In the genomic region with DNA sequence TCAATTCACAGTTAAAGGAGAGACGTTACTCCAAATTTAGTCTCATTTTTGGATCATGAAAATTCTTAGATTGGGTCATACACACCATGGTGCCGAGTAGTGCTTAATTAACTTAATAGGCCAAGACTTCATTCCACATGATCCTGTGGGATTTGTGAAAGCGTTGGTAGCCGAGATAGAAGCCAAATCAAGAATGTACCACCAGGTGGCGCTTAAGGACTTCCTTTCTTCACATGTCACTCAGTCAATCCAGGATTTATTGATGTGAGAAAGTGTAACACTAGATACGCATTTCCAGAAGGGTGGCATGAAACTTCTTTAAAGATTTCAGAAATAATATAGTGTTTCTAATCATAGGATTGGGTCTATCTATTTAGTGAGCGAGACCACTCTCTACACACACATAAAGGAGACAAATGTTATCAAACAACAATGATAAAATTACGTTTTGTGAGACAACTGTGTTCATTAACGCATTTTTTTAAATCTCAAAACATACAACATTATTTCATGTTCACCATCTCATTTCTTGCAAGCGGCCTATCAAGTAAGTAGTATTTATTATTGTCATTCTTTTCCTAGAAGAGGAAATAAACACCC, we compare ENCODE assay signal across 9 cellular contexts.
DNase-seq lines count a peak whose midpoint lies in the region; ATAC-seq, FAIRE-seq and TF ChIP-seq lines count a peak whose summit lies in the region.
"Had no signal": no experiment of that assay in that cellular context is flagged by ENCODE, and none has a peak within 500 bp of the region (broad histone marks: within the 10 kb centered on the region; RNA-seq: fewer than 3 reads in every experiment).

No MANE protein-coding gene starts in this region.

- H3K27me3 ChIP-seq in KMS-11 (ENCODE audit: insufficient read depth, low read depth) = no peaks in the 10 kb centered on the region

- no peak overlapping the region for H3K27ac ChIP-seq in KMS-11

- no peak overlapping the region for H3K4me3 ChIP-seq in KMS-11 (IDR thresholded peaks at IDR 0.05; ENCODE audit: insufficient read depth, low read depth, low read length)

- no peaks in the 10 kb centered on the region for H4K20me1 ChIP-seq in KMS-11 (ENCODE audit: insufficient read depth)

- TF ChIP-seq CTCF in KMS-11 (conservative IDR thresholded peaks at IDR 0.05; ENCODE audit: low read depth, low read length) = peak; percentile 70

- ATAC-seq in GM21423 (IDR thresholded peaks at IDR 0.05; ENCODE audit: unreplicated experiment) = peak; percentile 72

- no peaks in the 10 kb centered on the region for H3K36me3 ChIP-seq in KMS-11 (ENCODE audit: insufficient read depth)

- no peak for FAIRE-seq in RCC 7860 (lab: Jason Lieb, UNC)
- FAIRE-seq: G401.6 had no signal

- H3K79me2 ChIP-seq in KMS-11 (ENCODE audit: insufficient read depth, low read depth) = no peaks in the 10 kb centered on the region

- H3K4me2 ChIP-seq in KMS-11 = no peak overlapping the region

- no peaks in the 10 kb centered on the region for H3K4me1 ChIP-seq in KMS-11 (ENCODE audit: low read depth, poor library complexity, severe bottlenecking)

- DNase-seq in activated CD4-positive, alpha-beta T cell treated with anti-CD3 and anti-CD28 coated beads for 24 hours (ENCODE audit: low read depth in 2 of 2) = peak; percentile 5 to 6
- DNase-seq in activated CD4-positive, alpha-beta T cell treated with anti-CD3 and anti-CD28 coated beads, Interleukin-2, amount 50 U/mL, for 1 hour = no peak
- DNase-seq in RCC 7860 (ENCODE audit: low spot score) = peak; percentile 40
- DNase-seq in ecto neural progenitor cell (ENCODE audit: low spot score) = peak; percentile 77
- peak; percentile 43 for DNase-seq in mucosa of gallbladder (ENCODE audit: low spot score)
- DNase-seq in AG20443 (ENCODE audit: low spot score) = no peak

- no peak overlapping the region for H3K9ac ChIP-seq in KMS-11

- H2AFZ ChIP-seq in KMS-11 (ENCODE audit: low read depth) = no peak overlapping the region

Comparison
In these comparisons a context has a peak if more than half of its experiments do, and no peak if none do; other contexts are left out.
1. DNase-seq: peak in activated CD4-positive, alpha-beta T cell treated with anti-CD3 and anti-CD28 coated beads for 24 hours (2 of 2), RCC 7860 (single experiment), ecto neural progenitor cell (single experiment) and mucosa of gallbladder (single experiment); none in activated CD4-positive, alpha-beta T cell treated with anti-CD3 and anti-CD28 coated beads, Interleukin-2, amount 50 U/mL, for 1 hour (single experiment) and AG20443 (single experiment).